ENCODE assay signal across 8 cellular contexts in genomic region chr7:22193361-22194016, GRCh38.
DNase-seq lines count a peak whose midpoint lies in the region; ATAC-seq and TF ChIP-seq lines count a peak whose summit lies in the region.

No MANE protein-coding gene starts in this region.

- H3K4me3 ChIP-seq in H7 (ENCODE audit: insufficient read depth, low read depth, low read length) (peak overlapping the region; percentile 46), cardiac fibroblast (replicated peaks in 1 of 2; ENCODE audit: low read depth in 2 of 2, low read length in 2 of 2) (peak overlapping the region in 1 of 2 donors; percentile 12), iPS-18a (ENCODE audit: low read length) (peak overlapping the region; percentile 65)

- H3K27ac ChIP-seq in iPS-18a (ENCODE audit: low read length) = no peak overlapping the region

- intact Hi-C loops in sciatic nerve (cut with DNase I) = no loop called here

- H3K27me3 ChIP-seq in H7 (ENCODE audit: control insufficient read depth, insufficient read depth, low read length) (peaks cover 5% of the 10 kb centered on the region), iPS-18a (ENCODE audit: control insufficient read depth, insufficient read depth, low read length) (peaks cover 16% of the 10 kb centered on the region)

- ATAC-seq in sciatic nerve (peak; percentile 88), HG02642 (IDR thresholded peaks at IDR 0.05; ENCODE audit: poor library complexity, unreplicated experiment) (no peak), HG03442 (IDR thresholded peaks at IDR 0.05; ENCODE audit: unreplicated experiment) (no peak), HG03439 (IDR thresholded peaks at IDR 0.05; ENCODE audit: unreplicated experiment) (no peak)

- H3K36me3 ChIP-seq in H7 (replicated peaks; ENCODE audit: control insufficient read depth, insufficient read depth, low read length) = no peaks in the 10 kb centered on the region
- no peaks in the 10 kb centered on the region for H3K36me3 ChIP-seq in iPS-18a (ENCODE audit: control insufficient read depth, low read depth, low read length)

- peaks cover 39% of the 10 kb centered on the region for H3K4me1 ChIP-seq in iPS-18a (ENCODE audit: control insufficient read depth, low read depth, low read length)

- DNase-seq in H7 (peak; percentile 19), cardiac fibroblast (ENCODE audit: low read depth in 2 of 2) (peak; percentile 14 to 26), sciatic nerve (ENCODE audit: low spot score) (peak; percentile 60), NOMO-1 treated with DMSO at 0.1 percent for 48 hours (lab: John Stamatoyannopoulos, UW; ENCODE audit: unreplicated experiment) (no peak)

- no peaks in the 10 kb centered on the region for H3K9me3 ChIP-seq in iPS-18a (ENCODE audit: control insufficient read depth, low read depth, low read length)

- no peak for TF ChIP-seq CTCF in cardiac fibroblast (IDR thresholded peaks at IDR 0.05; ENCODE audit: low read depth, low read length)

- H3K9ac ChIP-seq in iPS-18a (ENCODE audit: low read length) = peak overlapping the region; percentile 2
